8 cellular contexts compared by ENCODE assay signal in genomic region chr2:237421542-237422047, GRCh38. TPM values are rescaled to one million over a fixed set of nuclear protein-coding genes. Genes with fewer than 3 reads are reported as not detected.
DNase-seq lines count a peak whose midpoint lies in the region; ATAC-seq and TF ChIP-seq lines count a peak whose summit lies in the region.

No MANE protein-coding gene starts in this region.

- H3K4me3 Mint-ChIP-seq in activated CD4-positive, alpha-beta T cell treated with anti-CD3 and anti-CD28 coated beads, Interleukin-2, amount 10 ng/mL, durations not matched to agents 24 days and 14 days = peak overlapping the region; percentile 74

- no peaks in the 10 kb centered on the region for H3K9me3 ChIP-seq in lower lobe of right lung

- peak overlapping the region; percentile 75 for H3K27ac Mint-ChIP-seq in activated CD4-positive, alpha-beta T cell treated with anti-CD3 and anti-CD28 coated beads, Interleukin-2, amount 10 ng/mL, durations not matched to agents 24 days and 14 days

- CTCF ChIA-PET in AG04449 (lab: Yijun Ruan, JAX) = interaction anchor here (0.7 to 11.9 kb wide), 55 partner anchors 10 to 336 kb away, joined by 3 to 200 read pairs (median 6); no protein-coding TSS in a partner anchor

- peak; percentile 64 for ATAC-seq in GM21576 (IDR thresholded peaks at IDR 0.05; ENCODE audit: unreplicated experiment)
- ATAC-seq in lower lobe of right lung = peak; percentile 90 to 92
- no peak for ATAC-seq in HG03025 (IDR thresholded peaks at IDR 0.05; ENCODE audit: low FRiP score, unreplicated experiment)

- intact Hi-C loops in activated CD4-positive, alpha-beta T cell treated with anti-CD3 and anti-CD28 coated beads, Interleukin-2, amount 10 ng/mL, durations not matched to agents 24 days and 14 days (cut with micrococcal nuclease) = loop anchor here (1.0 to 5.0 kb wide), 3 partner anchors 36 to 151 kb away; no protein-coding TSS in a partner anchor
- intact Hi-C loops in lower lobe of right lung (cut with DNase I) = no loop called here

- TF ChIP-seq CTCF in AG04449 (IDR thresholded peaks at IDR 0.05; ENCODE audit: insufficient read depth, low read length, missing control alignments) = peak; percentile 91
- TF ChIP-seq CTCF in lower lobe of right lung (IDR thresholded peaks at IDR 0.05) = peak; percentile 86

- H3K9me3 Mint-ChIP-seq in activated CD4-positive, alpha-beta T cell treated with anti-CD3 and anti-CD28 coated beads, Interleukin-2, amount 10 ng/mL, durations not matched to agents 24 days and 14 days = no peaks in the 10 kb centered on the region

- peak overlapping the region; percentile 15 for H3K27ac ChIP-seq in lower lobe of right lung

- H3K27me3 Mint-ChIP-seq in activated CD4-positive, alpha-beta T cell treated with anti-CD3 and anti-CD28 coated beads, Interleukin-2, amount 10 ng/mL, durations not matched to agents 24 days and 14 days = peaks cover 5% of the 10 kb centered on the region

- H3K4me1 Mint-ChIP-seq in activated CD4-positive, alpha-beta T cell treated with anti-CD3 and anti-CD28 coated beads, Interleukin-2, amount 10 ng/mL, durations not matched to agents 24 days and 14 days = peaks cover 31% of the 10 kb centered on the region

- no peaks in the 10 kb centered on the region for H3K36me3 ChIP-seq in lower lobe of right lung

- POLR2A ChIA-PET in AG04449 (lab: Yijun Ruan, JAX) = interaction anchor here (0.6 to 1.7 kb wide), 8 partner anchors 8 to 86 kb away, joined by 3 to 7 read pairs (median 6); no protein-coding TSS in a partner anchor

- DNase-seq in AG04449 (ENCODE audit: low read depth, low spot score) (no peak), NCI-H446 treated with DMSO at 0.1 percent for 48 hours (lab: John Stamatoyannopoulos, UW) (peak; percentile 24), dermis blood vessel endothelial cell (peak; percentile 82), lower lobe of right lung (peak; percentile 82)
- peak; percentile 93 for DNase-seq in activated CD4-positive, alpha-beta T cell treated with anti-CD3 and anti-CD28 coated beads, Interleukin-2, amount 10 ng/mL, durations not matched to agents 24 days and 14 days
- DNase-seq in stimulated activated CD4-positive, alpha-beta T cell treated with anti-CD3 and anti-CD28 coated beads, Interleukin-4, amount 100 ng/mL, for 48 hours (ENCODE audit: low read depth in 2 of 2) = peak; percentile 78 to 81

- H3K4me3 ChIP-seq in AG04449 (ENCODE audit: low read depth, low read length) = no peak overlapping the region
- H3K4me3 ChIP-seq in lower lobe of right lung = peak overlapping the region; percentile 23

- peaks cover 11% of the 10 kb centered on the region for H3K4me1 ChIP-seq in lower lobe of right lung

- no peaks in the 10 kb centered on the region for H3K27me3 ChIP-seq in lower lobe of right lung (ENCODE audit: low read depth)

- H3K36me3 Mint-ChIP-seq in activated CD4-positive, alpha-beta T cell treated with anti-CD3 and anti-CD28 coated beads, Interleukin-2, amount 10 ng/mL, durations not matched to agents 24 days and 14 days (ENCODE audit: low read depth) = peaks cover 23% of the 10 kb centered on the region

RNA-seq across cellular contexts. Expression of gene COL6A3, which starts 7.6 kb away (rescaled TPM):
- total RNA-seq in activated CD4-positive, alpha-beta T cell treated with anti-CD3 and anti-CD28 coated beads, Interleukin-2, amount 10 ng/mL, durations not matched to agents 24 days and 14 days = 27.6 and 28.7 TPM in 2 replicates
- 6.3 and 14.6 TPM in 2 replicates for total RNA-seq in dermis blood vessel endothelial cell
- total RNA-seq in lower lobe of right lung = 114 TPM
